In the genomic region with DNA sequence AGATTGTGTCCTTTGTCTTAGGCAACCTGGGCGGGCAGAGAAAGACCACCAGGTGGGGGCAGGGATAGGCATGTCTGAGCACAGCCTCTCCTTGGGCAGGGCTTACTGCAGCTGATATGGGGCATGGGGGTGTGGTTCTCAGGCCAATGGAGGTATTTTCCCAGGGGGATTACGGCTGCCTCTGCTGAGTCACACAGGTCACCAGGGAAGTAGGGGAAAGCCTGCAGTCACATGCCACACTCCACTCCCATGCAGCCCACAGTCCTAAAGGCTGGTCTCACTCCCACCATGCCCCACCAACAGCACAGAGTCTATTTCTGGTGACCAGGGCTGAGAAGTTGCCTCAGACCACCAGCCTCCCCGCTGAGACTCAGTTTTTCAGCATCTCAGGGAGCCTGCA, we compare ENCODE assay signal across 16 cellular contexts.
DNase-seq lines count a peak whose midpoint lies in the region; ATAC-seq and TF ChIP-seq lines count a peak whose summit lies in the region.
"Had no signal": no experiment of that assay in that cellular context is flagged by ENCODE, and none has a peak within 500 bp of the region (broad histone marks: within the 10 kb centered on the region; RNA-seq: fewer than 3 reads in every experiment).

No MANE protein-coding gene starts in this region.

- peak overlapping the region; percentile 64 for H3K4me2 ChIP-seq in OCI-LY3 (ENCODE audit: low read length)

- peak overlapping the region; percentile 59 for H3K9ac ChIP-seq in OCI-LY3 (ENCODE audit: low read length)
- H3K9ac ChIP-seq: parathyroid adenoma had no signal

- no peak for TF ChIP-seq CTCF in OCI-LY3 (IDR thresholded peaks at IDR 0.05; ENCODE audit: low read depth, low read length)

- H3K4me3 ChIP-seq in OCI-LY3 (ENCODE audit: low read length), result peak overlapping the region; percentile 39; the same call in 1 of the 2 replicates
- H3K4me3 ChIP-seq: upper lobe of left lung had no signal

- H3K27ac ChIP-seq in OCI-LY3 (ENCODE audit: low read length), result peak overlapping the region; percentile 71
- H3K27ac ChIP-seq: parathyroid adenoma, upper lobe of left lung had no signal

- peak overlapping the region; percentile 26; the same call in 1 of the 2 replicates for H2AFZ ChIP-seq in OCI-LY3 (ENCODE audit: low read depth, low read length)
- H2AFZ ChIP-seq: parathyroid adenoma had no signal

- peaks cover 12% of the 10 kb centered on the region for H3K9me3 ChIP-seq in OCI-LY3 (ENCODE audit: insufficient read depth, low read length)
- H3K9me3 ChIP-seq: upper lobe of left lung had no signal

- DNase-seq in ELF-1 (ENCODE audit: low read depth, low spot score) (peak; percentile 47), NCI-H1048 (lab: John Stamatoyannopoulos, UW) (no peak), NCI-H1694 treated with DMSO at 0.1 percent for 48 hours (lab: John Stamatoyannopoulos, UW) (no peak), NCI-H1694 (lab: John Stamatoyannopoulos, UW) (no peak), NCI-H1436 treated with DMSO at 0.1 percent for 48 hours (lab: John Stamatoyannopoulos, UW) (no peak)
- DNase-seq: activated T-cell treated with anti-CD3 and anti-CD28 coated beads for 4 hours; CD8-positive, alpha-beta memory T cell; dermis blood vessel endothelial cell; NCI-H187; stimulated activated CD8-positive, alpha-beta memory T cell treated with anti-CD3 and anti-CD28 coated beads, Interleukin-4, amount 100 ng/mL, for 48 hours; upper lobe of left lung had no signal

- peak; percentile 45 for ATAC-seq in GM19452 (IDR thresholded peaks at IDR 0.05; ENCODE audit: unreplicated experiment)
- peak; percentile 59 for ATAC-seq in HG02870 (IDR thresholded peaks at IDR 0.05; ENCODE audit: unreplicated experiment)
- ATAC-seq: activated CD4-positive, CD25-positive, alpha-beta regulatory T cell treated with anti-CD3 and anti-CD28 coated beads, Interleukin-2, amount 50 U/mL, for 24 hours had no signal

- H4K20me1 ChIP-seq in OCI-LY3 (ENCODE audit: insufficient read depth, low read length), result no peaks in the 10 kb centered on the region

- H3K4me1 ChIP-seq in OCI-LY3 (ENCODE audit: low read length), result peaks cover 45% of the 10 kb centered on the region
- H3K4me1 ChIP-seq: parathyroid adenoma, upper lobe of left lung had no signal

- peaks cover 16% of the 10 kb centered on the region for H3K36me3 ChIP-seq in OCI-LY3 (replicated peaks; ENCODE audit: low read depth, low read length)
- H3K36me3 ChIP-seq: upper lobe of left lung had no signal

- H3K79me2 ChIP-seq in OCI-LY3 (ENCODE audit: low read length), result no peaks in the 10 kb centered on the region
- H3K79me2 ChIP-seq: parathyroid adenoma had no signal

- H3K27me3 ChIP-seq in OCI-LY3 (ENCODE audit: low read depth, low read length), result no peaks in the 10 kb centered on the region
- H3K27me3 ChIP-seq: upper lobe of left lung had no signal
